Comparison of ENCODE assay signal across 12 cellular contexts in genomic region chr21:41706678-41707077, GRCh38.
DNase-seq lines count a peak whose midpoint lies in the region; ATAC-seq and TF ChIP-seq lines count a peak whose summit lies in the region.
"Had no signal": no experiment of that assay in that cellular context is flagged by ENCODE, and none has a peak within 500 bp of the region (broad histone marks: within the 10 kb centered on the region; RNA-seq: fewer than 3 reads in every experiment).

No MANE protein-coding gene starts in this region.

- in situ Hi-C loops in transverse colon (cut with MboI; ENCODE audit: low pct_ligation_motif_present in 1 of 4, low pct_unique_long_range_greater_than_20kb in 1 of 4, low sequenced_read_pairs in 3 of 4), result no loop called here

- no peak for TF ChIP-seq EP300 in transverse colon (IDR thresholded peaks at IDR 0.05; ENCODE audit: low read depth)

- no peak for ATAC-seq in HG02870 (IDR thresholded peaks at IDR 0.05; ENCODE audit: unreplicated experiment)
- no peak for ATAC-seq in aorta (ENCODE audit: low FRiP score)

- DNase-seq in stimulated activated CD4-positive, alpha-beta T cell treated with anti-CD3 and anti-CD28 coated beads, Interleukin-12 subunit alpha, Interleukin-12 subunit beta, amount 100 ng/mL, for 48 hours (ENCODE audit: low read depth in 2 of 3, low spot score in 1 of 3), result peak in 2 of 3 donors; percentile 7 to 11
- no peak for DNase-seq in stimulated activated CD4-positive, alpha-beta T cell treated with anti-CD3 and anti-CD28 coated beads, Interleukin-4, amount 100 ng/mL, for 1 hour
- DNase-seq in SW480 (ENCODE audit: low spot score) (peak; percentile 55), iris pigment epithelial cell (ENCODE audit: low read depth) (peak; percentile 50), transverse colon (peak; percentile 69), cerebellar nuclear complex (lab: John Stamatoyannopoulos, UW) (no peak), aorta (no peak)
- DNase-seq: activated naive CD4-positive, alpha-beta T cell treated with anti-CD3 and anti-CD28 coated beads, Interleukin-2, amount 10 ng/mL, durations not matched to agents 7 days and 5 days; Kasumi-1; NCI-H748 treated with DMSO at 0.1 percent for 48 hours; T-helper 9 cell had no signal

- H3K36me3 ChIP-seq in transverse colon (no peaks in the 10 kb centered on the region), aorta (ENCODE audit: control insufficient read depth in 1 of 2, insufficient read depth in 2 of 2, low read length in 1 of 2) (no peaks in the 10 kb centered on the region)

- no peak for TF ChIP-seq CTCF in transverse colon (IDR thresholded peaks at IDR 0.05)

- TF ChIP-seq POLR2A in transverse colon (IDR thresholded peaks at IDR 0.05), result peak; percentile 42

- no peak overlapping the region for H3K4me3 ChIP-seq in transverse colon
- H3K4me3 ChIP-seq in aorta (ENCODE audit: low read length in 2 of 2), result no peak overlapping the region

- H3K4me1 ChIP-seq in transverse colon (peaks cover 12 to 54% (median 37%) of the 10 kb centered on the region in 4 donors), aorta (ENCODE audit: control insufficient read depth in 1 of 2, insufficient read depth in 2 of 2, low read length in 2 of 2) (no peaks in the 10 kb centered on the region)

- H3K27ac ChIP-seq in transverse colon (peak overlapping the region; percentile 74 to 78 (median 76)), aorta (ENCODE audit: low read depth in 1 of 2, low read length in 2 of 2) (no peak overlapping the region)

- intact Hi-C loops in transverse colon (cut with DNase I; ENCODE audit: low total_unique reads), result no loop called here
- intact Hi-C loops in aorta (cut with DNase I), result no loop called here

- H3K27me3 ChIP-seq in transverse colon (peaks cover 2% of the 10 kb centered on the region), aorta (ENCODE audit: control insufficient read depth in 1 of 2, insufficient read depth in 2 of 2, low read length in 1 of 2) (no peaks in the 10 kb centered on the region)

- WGBS in transverse colon (ENCODE audit: low coverage in 1 of 2), 2 donors, result 19 to 34% methylated on average over 3 of the region's 3 CpGs
- 83 to 86% methylated on average over 3 of the region's 3 CpGs for WGBS in aorta, 2 donors

- H3K9me3 ChIP-seq in transverse colon (no peaks in the 10 kb centered on the region), aorta (ENCODE audit: control insufficient read depth, low read length) (no peaks in the 10 kb centered on the region)

Comparison
In these comparisons a context has a peak if more than half of its experiments do, and no peak if none do; other contexts are left out.
1. DNase-seq: peak in stimulated activated CD4-positive, alpha-beta T cell treated with anti-CD3 and anti-CD28 coated beads, Interleukin-12 subunit alpha, Interleukin-12 subunit beta, amount 100 ng/mL, for 48 hours (2 of 3), SW480 (single experiment), iris pigment epithelial cell (single experiment) and transverse colon (single experiment); none in stimulated activated CD4-positive, alpha-beta T cell treated with anti-CD3 and anti-CD28 coated beads, Interleukin-4, amount 100 ng/mL, for 1 hour (single experiment), cerebellar nuclear complex (0 of 2) and aorta (0 of 2).
2. H3K27ac ChIP-seq: peak in transverse colon (4 of 4); none in aorta (0 of 2).